Comparison of ENCODE assay signal across 1 cellular context in genomic region chr4:158667651-158668198, GRCh38.
TF ChIP-seq lines count a peak whose summit lies in the region.

No MANE protein-coding gene starts in this region.

TF ChIP-seq in K562, 482 proteins besides CTCF, POLR2A, EP300 and RAD21 (continued from another document):
- no peak for TF ChIP-seq ZBTB11 (CRISPR knock-in tag; IDR thresholded peaks at IDR 0.05)
- TF ChIP-seq ZNF224 (CRISPR knock-in tag; IDR thresholded peaks at IDR 0.05), result no peak
- TF ChIP-seq ZC3H11A (IDR thresholded peaks at IDR 0.05; ENCODE audit: low read depth, low read length), result no peak
- TF ChIP-seq POLR2H (tag; IDR thresholded peaks at IDR 0.05; ENCODE audit: low read depth), result no peak
- TF ChIP-seq HCFC1 (IDR thresholded peaks at IDR 0.05; ENCODE audit: low read depth, low read length), result 0 out of 2 replicates have a peak, but pooled peaks have one; percentile 26
- no peak for TF ChIP-seq PCBP1 (IDR thresholded peaks at IDR 0.05; ENCODE audit: low read depth, low read length, poor library complexity, severe bottlenecking)
- TF ChIP-seq CREB3L1 (IDR thresholded peaks at IDR 0.05; ENCODE audit: borderline replicate concordance, low read depth), result no peak
- TF ChIP-seq ZZZ3 (IDR thresholded peaks at IDR 0.05), result no peak
- TF ChIP-seq ZBTB40 (IDR thresholded peaks at IDR 0.05), result peak; percentile 61
- no peak for TF ChIP-seq ZBTB40 (CRISPR knock-in tag; IDR thresholded peaks at IDR 0.05)
- TF ChIP-seq ZNF384 (IDR thresholded peaks at IDR 0.05; ENCODE audit: low read depth, low read length), result peak; percentile 80
- no peak for TF ChIP-seq ESRRB (CRISPR knock-in tag; IDR thresholded peaks at IDR 0.05; ENCODE audit: borderline replicate concordance)
- TF ChIP-seq CEBPB (tag; IDR thresholded peaks at IDR 0.05), result peak; percentile 19; the same call in 1 of the 2 replicates
- 0 out of 2 replicates have a peak, but pooled peaks have one; percentile 48 for TF ChIP-seq NBN (IDR thresholded peaks at IDR 0.05; ENCODE audit: low read depth)
- TF ChIP-seq MEF2A (IDR thresholded peaks at IDR 0.05; ENCODE audit: control insufficient read depth, low read depth, low read length), result no peak
- TF ChIP-seq SMC3 (conservative IDR thresholded peaks at IDR 0.05; ENCODE audit: insufficient read depth, low read depth, low read length), result peak; percentile 34; the same call in 1 of the 2 replicates
- peak; percentile 21 for TF ChIP-seq RBM25 (IDR thresholded peaks at IDR 0.05; ENCODE audit: low read depth, low read length, severe bottlenecking)
- no peak for TF ChIP-seq LARP7 (IDR thresholded peaks at IDR 0.05)
- no peak for TF ChIP-seq HNRNPH1 (optimal IDR thresholded peaks at IDR 0.05; ENCODE audit: low read depth, low read length)
- no peak for TF ChIP-seq MAX (CRISPR knock-in tag; IDR thresholded peaks at IDR 0.05)
- no peak for TF ChIP-seq CEBPG (CRISPR knock-in tag; IDR thresholded peaks at IDR 0.05)
- TF ChIP-seq CEBPG (tag; conservative IDR thresholded peaks at IDR 0.05 in 1 of 2, IDR thresholded peaks at IDR 0.05 in 1 of 2), result 0 out of 4 replicates have a peak, but pooled peaks of 1 of the 2 experiments have one; percentile 19
- no peak for TF ChIP-seq ZNF239 (CRISPR knock-in tag; IDR thresholded peaks at IDR 0.05)
- no peak for TF ChIP-seq XRCC4 (IDR thresholded peaks at IDR 0.05; ENCODE audit: extremely low read depth, insufficient read depth, insufficient read length)
- no peak for TF ChIP-seq ZNF639 (CRISPR knock-in tag; conservative IDR thresholded peaks at IDR 0.05 in 1 of 2, IDR thresholded peaks at IDR 0.05 in 1 of 2)
